ENCODE assay signal across 11 cellular contexts in the genomic region with DNA sequence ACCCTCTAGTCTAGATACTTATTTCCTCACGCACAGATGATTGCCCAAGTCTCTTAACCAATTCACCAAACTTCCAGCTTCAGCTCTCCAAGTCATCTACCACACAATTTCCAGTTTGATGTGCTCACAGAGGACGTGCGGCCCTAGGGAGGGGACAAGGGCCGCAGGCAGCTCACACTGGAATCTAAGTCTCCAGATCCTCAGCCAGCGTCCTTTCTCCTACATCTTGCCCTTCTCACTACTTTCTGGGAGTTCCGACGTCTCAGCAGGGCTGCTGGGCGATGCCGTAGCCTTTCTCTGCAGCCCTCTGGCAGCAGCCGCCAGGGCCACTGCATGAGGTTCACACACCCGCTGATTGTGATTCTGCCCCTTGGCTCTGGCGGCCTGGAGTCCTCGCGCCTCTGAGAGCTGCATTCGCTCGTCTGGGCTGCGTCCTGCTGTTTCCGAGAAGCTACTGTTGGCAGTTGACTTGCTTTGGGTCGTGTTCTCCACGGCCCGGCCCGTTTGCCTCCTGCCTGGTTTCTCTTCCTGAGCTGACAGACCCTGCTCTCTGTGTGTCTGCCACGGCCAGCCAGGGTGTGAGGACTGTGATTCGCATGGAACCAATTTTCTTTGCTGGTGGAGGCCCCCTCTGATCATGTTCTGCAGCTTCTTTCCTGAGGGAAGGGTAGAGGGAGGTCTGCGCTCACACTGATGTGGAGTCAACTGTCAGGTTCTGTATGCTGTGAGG. TPM values are rescaled to one million over a fixed set of nuclear protein-coding genes. Genes with fewer than 3 reads are reported as not detected.
DNase-seq lines count a peak whose midpoint lies in the region; ATAC-seq lines count a peak whose summit lies in the region.
"Had no signal": no experiment of that assay in that cellular context is flagged by ENCODE, and none has a peak within 500 bp of the region (broad histone marks: within the 10 kb centered on the region; RNA-seq: fewer than 3 reads in every experiment).

No MANE protein-coding gene starts in this region.

- H3K9me3 Mint-ChIP-seq in activated CD4-positive, alpha-beta T cell treated with anti-CD3 and anti-CD28 coated beads, Interleukin-2, amount 10 ng/mL, durations not matched to agents 7 days and 5 days = no peaks in the 10 kb centered on the region

- H3K27me3 Mint-ChIP-seq in activated CD4-positive, alpha-beta T cell treated with anti-CD3 and anti-CD28 coated beads, Interleukin-2, amount 10 ng/mL, durations not matched to agents 7 days and 5 days = no peaks in the 10 kb centered on the region

- peaks cover 1% of the 10 kb centered on the region for H3K36me3 Mint-ChIP-seq in activated CD4-positive, alpha-beta T cell treated with anti-CD3 and anti-CD28 coated beads, Interleukin-2, amount 10 ng/mL, durations not matched to agents 7 days and 5 days (ENCODE audit: low read depth)

- H3K4me1 Mint-ChIP-seq in activated CD4-positive, alpha-beta T cell treated with anti-CD3 and anti-CD28 coated beads, Interleukin-2, amount 10 ng/mL, durations not matched to agents 7 days and 5 days = peaks cover 36% of the 10 kb centered on the region

- DNase-seq in activated CD4-positive, alpha-beta T cell treated with anti-CD3 and anti-CD28 coated beads, Interleukin-2, amount 10 ng/mL, durations not matched to agents 7 days and 5 days = no peak
- no peak for DNase-seq in activated CD4-positive, alpha-beta T cell treated with anti-CD3 and anti-CD28 coated beads for 1 hour
- DNase-seq in SKM-1 (lab: John Stamatoyannopoulos, UW; ENCODE audit: unreplicated experiment) (peak; percentile 79), iPS-NIHi11 (ENCODE audit: low spot score) (peak; percentile 34), smooth muscle cell of the brain vasculature (ENCODE audit: low read depth, low spot score) (peak; percentile 66), middle frontal gyrus (ENCODE audit: extremely low spot score, low spot score) (no peak)
- DNase-seq in activated CD4-positive, CD25-positive, alpha-beta regulatory T cell treated with anti-CD3 and anti-CD28 coated beads, Interleukin-2, amount 50 U/mL, for 72 hours = no peak
- DNase-seq: activated T-cell treated with anti-CD3 and anti-CD28 coated beads, Interleukin-2, amount 50 U/mL, for 48 hours; thyroid gland had no signal

- CTCF ChIA-PET in activated CD4-positive, alpha-beta T cell treated with anti-CD3 and anti-CD28 coated beads, Interleukin-2, amount 10 ng/mL, durations not matched to agents 7 days and 5 days (lab: Charles Lee) = no interaction called here

- POLR2A ChIA-PET in activated CD4-positive, alpha-beta T cell treated with anti-CD3 and anti-CD28 coated beads, Interleukin-2, amount 10 ng/mL, durations not matched to agents 7 days and 5 days (lab: Charles Lee) = no interaction called here

- peak overlapping the region; percentile 3 for H3K27ac Mint-ChIP-seq in activated CD4-positive, alpha-beta T cell treated with anti-CD3 and anti-CD28 coated beads, Interleukin-2, amount 10 ng/mL, durations not matched to agents 7 days and 5 days

- H3K4me3 Mint-ChIP-seq in activated CD4-positive, alpha-beta T cell treated with anti-CD3 and anti-CD28 coated beads, Interleukin-2, amount 10 ng/mL, durations not matched to agents 7 days and 5 days = no peak overlapping the region

- ATAC-seq in HG03521 (IDR thresholded peaks at IDR 0.05; ENCODE audit: unreplicated experiment) = no peak
- ATAC-seq: Panc1 had no signal

RNA-seq across cellular contexts. Expression of a gene that starts 14.1 kb away (rescaled TPM):
- total RNA-seq in activated CD4-positive, alpha-beta T cell treated with anti-CD3 and anti-CD28 coated beads, Interleukin-2, amount 10 ng/mL, durations not matched to agents 7 days and 5 days = 10 to 100 TPM; 49.3 to 56.0 TPM

Comparison
In these comparisons a context has a peak if more than half of its experiments do, and no peak if none do; other contexts are left out.
1. DNase-seq: peak in SKM-1 (single experiment), iPS-NIHi11 (single experiment) and smooth muscle cell of the brain vasculature (single experiment); none in activated CD4-positive, alpha-beta T cell treated with anti-CD3 and anti-CD28 coated beads, Interleukin-2, amount 10 ng/mL, durations not matched to agents 7 days and 5 days (single experiment), activated CD4-positive, alpha-beta T cell treated with anti-CD3 and anti-CD28 coated beads for 1 hour (single experiment), activated CD4-positive, CD25-positive, alpha-beta regulatory T cell treated with anti-CD3 and anti-CD28 coated beads, Interleukin-2, amount 50 U/mL, for 72 hours (single experiment) and middle frontal gyrus (single experiment).